8 cellular contexts compared by ENCODE assay signal in genomic region chr15:41621200-41622193, GRCh38. TPM values are rescaled to one million over a fixed set of nuclear protein-coding genes. Genes with fewer than 3 reads are reported as not detected.
DNase-seq lines count a peak whose midpoint lies in the region; ATAC-seq and TF ChIP-seq lines count a peak whose summit lies in the region.

No MANE protein-coding gene starts in this region.

- H3K9ac ChIP-seq in HUES64 (ENCODE audit: low read depth, low read length): peak overlapping the region; percentile 74
- no peak overlapping the region for H3K9ac ChIP-seq in muscle layer of colon (ENCODE audit: low read length)

- CTCF ChIA-PET in Panc1 (lab: Charles Lee): interaction anchor here (0.9 kb wide), 1 partner anchor 64 kb away, joined by 3 read pairs; no protein-coding TSS in a partner anchor

- intact Hi-C loops in Panc1 (cut with micrococcal nuclease; ENCODE audit: unreplicated experiment): no loop called here
- intact Hi-C loops in esophagus muscularis mucosa (cut with DNase I): loop anchor here (2.0 kb wide), 1 partner anchor 39 kb away; the partner anchor contains the start of gene MGA

- no peak for TF ChIP-seq CTCF in Panc1 (IDR thresholded peaks at IDR 0.05)
- no peak for TF ChIP-seq CTCF in esophagus muscularis mucosa (IDR thresholded peaks at IDR 0.05)

- DNase-seq in DMS79 (lab: John Stamatoyannopoulos, UW) (peak; percentile 71), Panc1 (ENCODE audit: low read depth, low spot score) (peak; percentile 73), activated T-helper 1 cell treated with Interleukin-2 at 50 U/mL for 16 hours (ENCODE audit: low read depth) (peak; percentile 59), esophagus muscularis mucosa (ENCODE audit: extremely low spot score) (peak; percentile 95)
- DNase-seq in stimulated activated CD8-positive, alpha-beta memory T cell treated with anti-CD3 and anti-CD28 coated beads, Interleukin-4, amount 100 ng/mL, for 1 hour (ENCODE audit: low read depth in 2 of 2, low spot score in 1 of 2): peak; percentile 42 to 61

- peak; percentile 94 for ATAC-seq in Panc1
- no peak for ATAC-seq in GM18909 (IDR thresholded peaks at IDR 0.05; ENCODE audit: poor library complexity, unreplicated experiment)

- H3K4me3 ChIP-seq in HUES64 (ENCODE audit: low read length): peak overlapping the region; percentile 46
- peak overlapping the region; percentile 62 to 70 for H3K4me3 ChIP-seq in Panc1 (ENCODE audit: low read depth in 2 of 2, low read length in 2 of 2)
- peak overlapping the region; percentile 58 to 80 (median 71) for H3K4me3 ChIP-seq in esophagus muscularis mucosa
- H3K4me3 ChIP-seq in muscle layer of colon (ENCODE audit: low read depth in 1 of 2, low read length in 2 of 2): peak overlapping the region; percentile 61 to 68

- in situ Hi-C loops in Panc1 (cut with HindIII; ENCODE audit: low pct_unique_long_range_greater_than_20kb, low sequenced_read_pairs): no loop called here

- H3K27me3 ChIP-seq in HUES64 (ENCODE audit: insufficient read depth, low read length): peaks cover 23% of the 10 kb centered on the region; the same call in 1 of the 2 replicates
- no peaks in the 10 kb centered on the region for H3K27me3 ChIP-seq in Panc1 (ENCODE audit: control insufficient read depth, insufficient read depth, low read length)
- no peaks in the 10 kb centered on the region for H3K27me3 ChIP-seq in esophagus muscularis mucosa
- H3K27me3 ChIP-seq in muscle layer of colon (ENCODE audit: control insufficient read depth in 1 of 2, insufficient read depth in 2 of 2, low read length in 2 of 2): no peaks in the 10 kb centered on the region

- TF ChIP-seq EP300 in esophagus muscularis mucosa (IDR thresholded peaks at IDR 0.05): no peak

- POLR2A ChIA-PET in Panc1 (lab: Charles Lee): interaction anchor here (0.6 to 0.7 kb wide), 2 partner anchors 9 to 107 kb away, joined by 3 read pairs; no protein-coding TSS in a partner anchor

- no TSS peak for BruUV-seq in Panc1 (replicated peaks; lab: Mats Ljungman, UMichigan)

- peak overlapping the region; percentile 83; the same call in 1 of the 2 replicates for H3K27ac ChIP-seq in HUES64 (ENCODE audit: low read depth, low read length)
- peak overlapping the region; percentile 98 for H3K27ac ChIP-seq in Panc1 (ENCODE audit: low read length)
- H3K27ac ChIP-seq in esophagus muscularis mucosa (replicated peaks in 1 of 4): peak overlapping the region; percentile 80 to 83 (median 82)
- peak overlapping the region; percentile 53 for H3K27ac ChIP-seq in muscle layer of colon (ENCODE audit: low read depth, low read length)

- no peak for TF ChIP-seq POLR2A in esophagus muscularis mucosa (IDR thresholded peaks at IDR 0.05; ENCODE audit: low read depth)

- H3K4me1 ChIP-seq in HUES64 (ENCODE audit: insufficient read depth, low read length): peaks cover 8% of the 10 kb centered on the region
- H3K4me1 ChIP-seq in Panc1 (ENCODE audit: control insufficient read depth, insufficient read depth, low read length): peaks cover 25% of the 10 kb centered on the region; the same call in 1 of the 2 replicates
- H3K4me1 ChIP-seq in esophagus muscularis mucosa: peaks cover 15 to 22% (median 20%) of the 10 kb centered on the region in 4 donors
- H3K4me1 ChIP-seq in muscle layer of colon (ENCODE audit: insufficient read depth, low read length): peaks cover 3% of the 10 kb centered on the region

- H3K9me3 ChIP-seq in HUES64 (ENCODE audit: insufficient read depth, low read depth, low read length) (peaks cover 7% of the 10 kb centered on the region; the same call in 1 of the 2 replicates), Panc1 (ENCODE audit: control insufficient read depth, insufficient read depth, low read depth, low read length) (peaks cover 4% of the 10 kb centered on the region; the same call in 1 of the 2 replicates), esophagus muscularis mucosa (peaks cover 0 to 3% (median 0%) of the 10 kb centered on the region in 4 donors), muscle layer of colon (ENCODE audit: low read length) (no peaks in the 10 kb centered on the region)

- 4% methylated on average over 104 of the region's 104 CpGs for WGBS in HUES64
- 3% methylated on average over 28 of the region's 104 CpGs for WGBS in esophagus muscularis mucosa

- no peaks in the 10 kb centered on the region for H3K36me3 ChIP-seq in HUES64 (ENCODE audit: insufficient read depth, low read length)
- no peaks in the 10 kb centered on the region for H3K36me3 ChIP-seq in Panc1 (ENCODE audit: control insufficient read depth, insufficient read depth, low read length)
- no peaks in the 10 kb centered on the region for H3K36me3 ChIP-seq in esophagus muscularis mucosa
- no peaks in the 10 kb centered on the region for H3K36me3 ChIP-seq in muscle layer of colon (ENCODE audit: insufficient read depth, low read length)

RNA-seq across cellular contexts. Expression of gene MGA, which starts 38.7 kb away (rescaled TPM):
- 15.5 TPM for polyA plus RNA-seq in HUES64 (2013, experiment 1 of 2)
- 19.4 TPM for polyA plus RNA-seq in HUES64 (2013, experiment 2 of 2)
- total RNA-seq in Panc1 (2021; ENCODE audit: unreplicated experiment) (43.6 TPM), esophagus muscularis mucosa (10 to 100 TPM; 25.3 to 39.4 (median 31.5) TPM)
- polyA plus RNA-seq in Panc1 (2012; ENCODE audit: insufficient read length): 9.0 TPM
